8 cellular contexts compared by ENCODE assay signal in the genomic region with DNA sequence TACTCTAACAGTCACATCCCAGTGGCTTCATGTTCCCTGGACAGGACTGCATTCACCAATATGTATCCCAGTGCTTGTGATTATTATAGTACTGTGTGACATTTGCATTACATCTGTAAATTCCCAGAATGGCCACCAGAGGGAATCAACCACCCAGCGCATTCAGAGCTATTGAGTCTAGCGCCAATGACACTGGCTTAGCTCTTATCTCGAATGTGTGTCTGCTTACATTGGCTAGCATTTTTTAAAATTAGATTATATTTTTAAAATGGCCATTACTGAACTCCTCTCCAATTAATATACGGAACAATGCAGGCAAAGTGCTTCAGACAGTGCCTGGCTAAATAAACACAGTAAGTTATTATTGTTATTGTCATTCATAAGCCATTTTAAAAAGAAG. TPM values are rescaled to one million over a fixed set of nuclear protein-coding genes. Genes with fewer than 3 reads are reported as not detected.
A peak's percentile ranks its signal among the peaks of the same experiment; 100 is the strongest.
DNase-seq lines count a peak whose midpoint lies in the region; ATAC-seq, FAIRE-seq and TF ChIP-seq lines count a peak whose summit lies in the region.

No MANE protein-coding gene starts in this region.

- H3K27me3 Mint-ChIP-seq in activated CD8-positive, alpha-beta memory T cell treated with anti-CD3 and anti-CD28 coated beads, Interleukin-2, amount 10 ng/mL, durations not matched to agents 7 days and 5 days: peaks cover 17% of the 10 kb centered on the region

- dilution Hi-C loops in keratinocyte (cut with MboI; ENCODE audit: extremely low pct_ligation_motif_present, low sequenced_read_pairs): no loop called here

- TF ChIP-seq CTCF in MM.1S (IDR thresholded peaks at IDR 0.05; ENCODE audit: low read length): peak; percentile 85
- peak; percentile 86 for TF ChIP-seq CTCF in RWPE1 (conservative IDR thresholded peaks at IDR 0.05; ENCODE audit: low read depth)
- peak; percentile 74 for TF ChIP-seq CTCF in bronchial epithelial cell (IDR thresholded peaks at IDR 0.05; ENCODE audit: insufficient read depth, low read length, severe bottlenecking)
- TF ChIP-seq CTCF in keratinocyte (optimal IDR thresholded peaks at IDR 0.05 in 1 of 3, IDR thresholded peaks at IDR 0.05 in 1 of 3, conservative IDR thresholded peaks at IDR 0.05 in 1 of 3; ENCODE audit: extremely low read depth in 1 of 3, insufficient read depth in 2 of 3, low read length in 3 of 3): peak; percentile 78 to 84 (median 80)

- H3K36me3 ChIP-seq in H7 (replicated peaks; ENCODE audit: control insufficient read depth, insufficient read depth, low read length): no peaks in the 10 kb centered on the region
- H3K36me3 ChIP-seq in MM.1S (replicated peaks; ENCODE audit: insufficient read depth, low read length): no peaks in the 10 kb centered on the region
- H3K36me3 ChIP-seq in bronchial epithelial cell (ENCODE audit: control insufficient read depth, insufficient read depth, low read length): no peaks in the 10 kb centered on the region
- no peaks in the 10 kb centered on the region for H3K36me3 ChIP-seq in keratinocyte (ENCODE audit: control insufficient read depth in 2 of 2, extremely low read depth in 1 of 2, insufficient read depth in 2 of 2, low read length in 2 of 2)

- H3K27me3 ChIP-seq in H7 (ENCODE audit: control insufficient read depth, insufficient read depth, low read length) (peaks cover 4% of the 10 kb centered on the region; the same call in 1 of the 2 replicates), MM.1S (replicated peaks; ENCODE audit: insufficient read depth, low read length) (no peaks in the 10 kb centered on the region; the same call in 1 of the 2 replicates), bronchial epithelial cell (ENCODE audit: control insufficient read depth, insufficient read depth, low read length) (no peaks in the 10 kb centered on the region), keratinocyte (ENCODE audit: control insufficient read depth, extremely low read depth, insufficient read depth, low read length) (no peaks in the 10 kb centered on the region)

- no peaks in the 10 kb centered on the region for H3K9me3 Mint-ChIP-seq in activated CD8-positive, alpha-beta memory T cell treated with anti-CD3 and anti-CD28 coated beads, Interleukin-2, amount 10 ng/mL, durations not matched to agents 7 days and 5 days (ENCODE audit: low read depth)

- no peak overlapping the region for H3K4me3 Mint-ChIP-seq in activated CD8-positive, alpha-beta memory T cell treated with anti-CD3 and anti-CD28 coated beads, Interleukin-2, amount 10 ng/mL, durations not matched to agents 7 days and 5 days

- H4K20me1 ChIP-seq in MM.1S (ENCODE audit: insufficient read depth, low read length) (no peaks in the 10 kb centered on the region), keratinocyte (ENCODE audit: control insufficient read depth, extremely low read depth, insufficient read depth, low read length) (no peaks in the 10 kb centered on the region)

- POLR2A ChIA-PET in RWPE1 (lab: Yijun Ruan, JAX; ENCODE audit: low non-redundant PET): no interaction called here

- ATAC-seq in activated CD8-positive, alpha-beta memory T cell treated with anti-CD3 and anti-CD28 coated beads, Interleukin-2, amount 10 ng/mL, durations not matched to agents 7 days and 5 days: peak; percentile 82

- no peaks in the 10 kb centered on the region for H3K9me2 ChIP-seq in MM.1S (replicated peaks; ENCODE audit: insufficient read depth, low read length)

- H3K27ac Mint-ChIP-seq in activated CD8-positive, alpha-beta memory T cell treated with anti-CD3 and anti-CD28 coated beads, Interleukin-2, amount 10 ng/mL, durations not matched to agents 7 days and 5 days: no peak overlapping the region

- H3F3A ChIP-seq in MM.1S (ENCODE audit: insufficient read depth, low read length): no peaks in the 10 kb centered on the region

- no peak for FAIRE-seq in bronchial epithelial cell (lab: Jason Lieb, UNC)
- peak; percentile 89 for FAIRE-seq in keratinocyte (lab: Jason Lieb, UNC)

- H3K9me3 ChIP-seq in MM.1S (replicated peaks; ENCODE audit: insufficient read depth, low read length) (no peaks in the 10 kb centered on the region), keratinocyte (ENCODE audit: control insufficient read depth, low read depth, low read length) (no peaks in the 10 kb centered on the region)

- no peaks in the 10 kb centered on the region for H3K79me2 ChIP-seq in MM.1S (ENCODE audit: low read length)
- H3K79me2 ChIP-seq in keratinocyte (ENCODE audit: control insufficient read depth, insufficient read depth, low read length): no peaks in the 10 kb centered on the region

- H3K9ac ChIP-seq in MM.1S (ENCODE audit: low read length) (no peak overlapping the region), keratinocyte (ENCODE audit: control insufficient read depth, extremely low read depth, insufficient read depth, low read length) (no peak overlapping the region)

- no peak overlapping the region for H3K27ac ChIP-seq in MM.1S (ENCODE audit: low read length)
- H3K27ac ChIP-seq in RWPE1: no peak overlapping the region
- H3K27ac ChIP-seq in keratinocyte (ENCODE audit: control insufficient read depth, insufficient read depth, low read length): no peak overlapping the region

- 0 out of 2 replicates have a peak, but pooled peaks cover 7% of the 10 kb centered on the region for H3K4me1 ChIP-seq in MM.1S (ENCODE audit: low read length)
- peaks cover 7% of the 10 kb centered on the region for H3K4me1 ChIP-seq in keratinocyte (ENCODE audit: control insufficient read depth, extremely low read depth, insufficient read depth, low read length)

- no peaks in the 10 kb centered on the region for H3K9me1 ChIP-seq in keratinocyte (ENCODE audit: control insufficient read depth, extremely low read depth, insufficient read depth, low read length)

- CTCF ChIA-PET in activated CD8-positive, alpha-beta memory T cell treated with anti-CD3 and anti-CD28 coated beads, Interleukin-2, amount 10 ng/mL, durations not matched to agents 7 days and 5 days (lab: Charles Lee): interaction anchor here (0.7 to 11.8 kb wide), 28 partner anchors 9 to 510 kb away, joined by 3 to 289 read pairs (median 5); partner anchors contain the start of gene TRIL
- CTCF ChIA-PET in RWPE1 (lab: Yijun Ruan, JAX): interaction anchor here (0.6 to 3.9 kb wide), 33 partner anchors 10 to 999 kb away, joined by 3 to 46 read pairs (median 5); no protein-coding TSS in a partner anchor

- DNase-seq in activated CD8-positive, alpha-beta memory T cell treated with anti-CD3 and anti-CD28 coated beads, Interleukin-2, amount 10 ng/mL, durations not matched to agents 7 days and 5 days: peak; percentile 51
- no peak for DNase-seq in activated CD8-positive, alpha-beta memory T cell treated with anti-CD3 and anti-CD28 coated beads, Interleukin-2, amount 50 U/mL, for 48 hours
- DNase-seq in H7: peak; percentile 55
- peak; percentile 60 for DNase-seq in MM.1S
- peak; percentile 64 for DNase-seq in RWPE1 (ENCODE audit: low spot score)
- peak; percentile 62 for DNase-seq in bronchial epithelial cell (ENCODE audit: low read depth)
- DNase-seq in keratinocyte (ENCODE audit: low read depth, low spot score): peak; percentile 26
- DNase-seq in stimulated activated CD4-positive, alpha-beta T cell treated with anti-CD3 and anti-CD28 coated beads, Interleukin-4, amount 100 ng/mL, for 24 hours: peak; percentile 39

- H3K4me2 ChIP-seq in MM.1S (ENCODE audit: low read depth, low read length) (no peak overlapping the region), keratinocyte (ENCODE audit: control insufficient read depth, extremely low read depth, insufficient read depth, low read depth, low read length) (no peak overlapping the region)

- H3K4me1 Mint-ChIP-seq in activated CD8-positive, alpha-beta memory T cell treated with anti-CD3 and anti-CD28 coated beads, Interleukin-2, amount 10 ng/mL, durations not matched to agents 7 days and 5 days: peaks cover 14% of the 10 kb centered on the region

- H3K4me3 ChIP-seq in H7 (ENCODE audit: insufficient read depth, low read depth, low read length) (no peak overlapping the region), MM.1S (ENCODE audit: low read length) (no peak overlapping the region), bronchial epithelial cell (ENCODE audit: low read depth, low read length) (no peak overlapping the region), keratinocyte (ENCODE audit: control insufficient read depth in 2 of 3, extremely low read depth in 1 of 3, insufficient read depth in 2 of 3, low read depth in 1 of 3, low read length in 3 of 3) (no peak overlapping the region)

- H2AFZ ChIP-seq in MM.1S (ENCODE audit: low read length) (no peak overlapping the region), keratinocyte (ENCODE audit: control insufficient read depth, low read length) (no peak overlapping the region)

- H3K36me3 Mint-ChIP-seq in activated CD8-positive, alpha-beta memory T cell treated with anti-CD3 and anti-CD28 coated beads, Interleukin-2, amount 10 ng/mL, durations not matched to agents 7 days and 5 days: no peaks in the 10 kb centered on the region

RNA-seq across cellular contexts. Expression of gene TRIL, which starts 36.3 kb away (rescaled TPM):
- total RNA-seq in activated CD8-positive, alpha-beta memory T cell treated with anti-CD3 and anti-CD28 coated beads, Interleukin-2, amount 10 ng/mL, durations not matched to agents 7 days and 5 days: under 1 TPM in 1 of 2 experiments, not detected in 1; 0.05 TPM
- 1.5 and 2.2 TPM in 2 replicates for total RNA-seq in H7 (2014; rRNA removed; shearing (Covaris generic))
- under 0.01 TPM in 1 of 2 replicates, not detected in the other for total RNA-seq in bronchial epithelial cell
- 0.01 to 0.03 TPM in 2 of 3 replicates, not detected in the other for polyA plus RNA-seq in keratinocyte
- polyA plus RNA-seq in keratinocyte (2011; ENCODE audit: low read depth): not detected
- polyA plus RNA-seq in keratinocyte (2011; cell fraction: cytosol; rRNA removed): not detected in 2 replicates
- not detected in 2 replicates for polyA plus RNA-seq in keratinocyte (2011; cell fraction: nucleus; rRNA removed)
- polyA plus RNA-seq in keratinocyte (2012; ENCODE audit: low replicate concordance): not detected in 2 replicates
- polyA minus RNA-seq in keratinocyte: 0.03 TPM in 1 of 3 replicates, not detected in the others
- polyA minus RNA-seq in keratinocyte (2011; cell fraction: cytosol; rRNA and poly(A)+ RNA removed): not detected
- polyA minus RNA-seq in keratinocyte (2011; cell fraction: nucleus; rRNA and poly(A)+ RNA removed): not detected in 2 replicates
